8 cellular contexts compared by ENCODE assay signal in genomic region chr1:117368116-117369108, GRCh38. TPM values are rescaled to one million over a fixed set of nuclear protein-coding genes. Genes with fewer than 3 reads are reported as not detected.
A peak's percentile ranks its signal among the peaks of the same experiment; 100 is the strongest.
DNase-seq lines count a peak whose midpoint lies in the region; ATAC-seq and TF ChIP-seq lines count a peak whose summit lies in the region.

No MANE protein-coding gene starts in this region.

- H3K4me1 ChIP-seq in ascending aorta (peaks cover 7 to 14% of the 10 kb centered on the region in 2 donors), stomach (peaks cover 19 to 79% (median 47%) of the 10 kb centered on the region in 4 donors)

- ATAC-seq in GM19455 (IDR thresholded peaks at IDR 0.05; ENCODE audit: unreplicated experiment) = no peak

- H3K27me3 ChIP-seq in ascending aorta (no peaks in the 10 kb centered on the region), stomach (no peaks in the 10 kb centered on the region)

- 2 to 4% (median 3%) methylated on average over 19 of the region's 19 CpGs for WGBS in stomach, 5 donors

- intact Hi-C loops in ascending aorta (cut with DNase I) (loop anchor here (5.0 to 10.0 kb wide), 5 partner anchors 386 to 1776 kb away; partner anchors contain the start of genes ATP1A1 and WARS2), stomach (cut with DNase I; ENCODE audit: low total_unique reads) (no loop called here)

- H3K9me3 ChIP-seq in ascending aorta = no peaks in the 10 kb centered on the region
- H3K9me3 ChIP-seq in stomach = no peaks in the 10 kb centered on the region

- H3K27ac ChIP-seq in 22Rv1 = peak overlapping the region; percentile 95
- peak overlapping the region in 1 of 2 donors; percentile 97 for H3K27ac ChIP-seq in ascending aorta
- peak overlapping the region in 4 of 5 donors; percentile 97 to 100 (median 98) for H3K27ac ChIP-seq in stomach

- H3K4me3 ChIP-seq in ascending aorta = peak overlapping the region; percentile 84 to 86
- peak overlapping the region; percentile 85 to 91 (median 86) for H3K4me3 ChIP-seq in stomach

- no peak for TF ChIP-seq POLR2A in stomach (IDR thresholded peaks at IDR 0.05)

- TF ChIP-seq EP300 in stomach (IDR thresholded peaks at IDR 0.05) = no peak

- TF ChIP-seq CTCF in 22Rv1 (IDR thresholded peaks at IDR 0.05) = no peak
- no peak for TF ChIP-seq CTCF in ascending aorta (IDR thresholded peaks at IDR 0.05)
- no peak for TF ChIP-seq CTCF in stomach (IDR thresholded peaks at IDR 0.05)

- DNase-seq in ELR (ENCODE audit: low read depth) = peak; percentile 57
- DNase-seq in LHCN-M2 (ENCODE audit: low read depth) = peak; percentile 12
- no peak for DNase-seq in ascending aorta (ENCODE audit: low spot score in 2 of 2)
- peak; percentile 29 for DNase-seq in kidney glomerular epithelial cell (lab: John Stamatoyannopoulos, UW)
- no peak for DNase-seq in stomach
- no peak for DNase-seq in epidermal melanocyte (ENCODE audit: insufficient read length, low spot score)

- H3K36me3 ChIP-seq in ascending aorta = no peaks in the 10 kb centered on the region
- H3K36me3 ChIP-seq in stomach = no peaks in the 10 kb centered on the region

RNA-seq across cellular contexts. Expression of gene MAN1A2, which starts 1.2 kb away (rescaled TPM):
- total RNA-seq in LHCN-M2 (2014; rRNA removed) = 24.0 and 26.8 TPM in 2 replicates
- polyA plus RNA-seq in LHCN-M2 (2012) = 7.2 TPM
- 25.4 TPM for total RNA-seq in ascending aorta
- 10 to 100 TPM; 16.9 to 83.2 (median 56.9) TPM for total RNA-seq in stomach
- 1 to 10 TPM; 3.5 to 5.0 (median 4.2) TPM for polyA plus RNA-seq in stomach

Comparison
In these comparisons a context has a peak if more than half of its experiments do, and no peak if none do; other contexts are left out.
1. DNase-seq: peak in ELR (single experiment), LHCN-M2 (single experiment) and kidney glomerular epithelial cell (single experiment); none in ascending aorta (0 of 2), stomach (single experiment) and epidermal melanocyte (single experiment).